In the genomic region with DNA sequence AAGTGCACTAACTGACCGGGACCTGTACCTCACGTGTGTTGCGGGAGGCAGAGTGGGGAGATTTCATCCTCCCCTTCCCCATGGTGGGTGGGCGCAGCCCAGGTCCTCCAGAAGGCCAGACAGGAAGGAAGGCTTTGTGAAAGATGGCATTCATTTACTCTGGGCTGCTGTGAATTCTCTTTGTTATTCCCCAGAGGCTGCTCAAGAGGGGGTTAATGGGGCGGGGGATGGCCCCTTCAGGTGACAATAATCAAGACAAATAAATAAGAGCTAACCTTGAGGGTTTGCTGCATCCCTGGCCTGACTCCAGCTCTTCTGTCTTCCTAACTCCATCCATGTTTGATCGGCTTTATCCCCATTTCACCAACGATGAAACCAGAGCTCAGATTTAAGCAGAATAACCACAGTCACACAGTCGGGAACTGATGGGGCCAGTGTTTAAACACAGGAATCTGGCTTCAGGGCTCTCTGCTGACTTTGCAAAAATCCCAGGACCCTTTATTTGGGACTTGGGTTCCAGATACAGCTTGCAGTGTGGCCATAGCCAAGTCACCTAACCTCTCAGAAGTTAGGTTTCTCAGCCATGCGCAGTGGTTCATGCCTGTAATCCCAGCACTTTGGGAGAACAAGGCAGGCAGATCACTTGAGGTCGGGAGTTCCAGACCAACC, we compare ENCODE assay signal across 1 cellular context.
TF ChIP-seq lines count a peak whose summit lies in the region.

No MANE protein-coding gene starts in this region.

TF ChIP-seq in HepG2, 621 proteins besides CTCF, POLR2A, EP300 and RAD21:
- TF ChIP-seq MAFK (conservative IDR thresholded peaks at IDR 0.05 in 1 of 2, IDR thresholded peaks at IDR 0.05 in 1 of 2; ENCODE audit: low read length in 2 of 2) (peak; percentile 51 to 81), MAFF (IDR thresholded peaks at IDR 0.05; ENCODE audit: low read depth, low read length) (peak; percentile 51; the same call in 1 of the 2 replicates), ZSCAN9 (CRISPR knock-in tag; IDR thresholded peaks at IDR 0.05; ENCODE audit: borderline replicate concordance) (no peak)
